In the genomic region with DNA sequence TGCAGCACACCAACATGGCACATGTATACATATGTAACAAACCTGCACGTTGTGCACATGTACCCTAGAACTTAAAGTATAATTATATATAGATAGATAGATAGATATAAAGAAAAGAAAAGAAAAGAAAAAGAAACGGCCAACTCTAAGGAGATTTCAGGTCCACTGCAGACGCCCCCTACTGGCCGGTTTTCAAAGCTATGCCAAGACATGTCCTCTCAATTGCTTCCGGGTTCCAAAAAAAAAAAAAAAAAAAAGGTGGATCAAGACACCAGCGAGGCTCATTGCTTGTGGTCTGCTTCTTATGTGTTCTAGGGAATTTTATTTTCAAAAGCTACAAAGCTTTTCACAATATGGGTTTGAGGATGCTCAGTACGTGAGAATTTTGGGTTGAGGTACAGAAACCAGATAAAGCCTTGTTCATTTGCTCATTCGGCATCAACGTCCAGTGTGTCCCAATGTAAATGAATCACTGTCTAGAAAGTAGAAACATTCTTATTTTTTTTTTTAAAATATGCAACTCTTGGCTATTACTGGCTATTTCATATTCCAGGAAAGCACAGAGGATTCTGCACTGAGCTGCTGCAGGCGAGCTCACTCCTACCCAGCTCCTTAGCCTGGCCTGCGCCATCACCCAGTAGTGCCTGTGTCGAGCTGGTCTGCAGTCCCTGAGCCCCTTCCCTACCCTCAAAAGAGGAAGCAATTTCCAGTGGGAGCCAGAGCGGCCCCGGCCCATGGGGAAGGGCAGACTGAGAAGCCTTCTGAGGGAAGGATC, we compare ENCODE assay signal across 11 cellular contexts.
DNase-seq lines count a peak whose midpoint lies in the region; ATAC-seq and TF ChIP-seq lines count a peak whose summit lies in the region.
"Had no signal": no experiment of that assay in that cellular context is flagged by ENCODE, and none has a peak within 500 bp of the region (broad histone marks: within the 10 kb centered on the region; RNA-seq: fewer than 3 reads in every experiment).

No MANE protein-coding gene starts in this region.

- no peaks in the 10 kb centered on the region for H3K79me2 ChIP-seq in SU-DHL-6 (ENCODE audit: insufficient read depth, low read length)

- H3K27ac Mint-ChIP-seq in activated CD4-positive, alpha-beta memory T cell treated with anti-CD3 and anti-CD28 coated beads, Interleukin-2, amount 10 ng/mL, durations not matched to agents 7 days and 5 days, result no peak overlapping the region

- H3K27ac ChIP-seq in SU-DHL-6 (ENCODE audit: low read depth, low read length), result no peak overlapping the region
- H3K27ac ChIP-seq: thoracic aorta had no signal

- no peaks in the 10 kb centered on the region for H4K20me1 ChIP-seq in SU-DHL-6 (ENCODE audit: low read depth, low read length)

- H3K4me3 Mint-ChIP-seq in activated CD4-positive, alpha-beta memory T cell treated with anti-CD3 and anti-CD28 coated beads, Interleukin-2, amount 10 ng/mL, durations not matched to agents 7 days and 5 days, result no peak overlapping the region

- no peaks in the 10 kb centered on the region for H3K9me2 ChIP-seq in SU-DHL-6 (replicated peaks; ENCODE audit: insufficient read depth, low read length)

- no peak overlapping the region for H3K4me2 ChIP-seq in SU-DHL-6 (ENCODE audit: low read depth, low read length, poor library complexity, severe bottlenecking)

- H3K9me3 ChIP-seq in SU-DHL-6 (ENCODE audit: insufficient read depth, low read length), result no peaks in the 10 kb centered on the region
- H3K9me3 ChIP-seq: thoracic aorta had no signal

- H3F3A ChIP-seq in SU-DHL-6 (ENCODE audit: insufficient read depth), result no peaks in the 10 kb centered on the region

- no peaks in the 10 kb centered on the region for H3K9me3 Mint-ChIP-seq in activated CD4-positive, alpha-beta memory T cell treated with anti-CD3 and anti-CD28 coated beads, Interleukin-2, amount 10 ng/mL, durations not matched to agents 7 days and 5 days

- POLR2A ChIA-PET in BJ (lab: Charles Lee) (no interaction called here), HEK293T (lab: Yijun Ruan, JAX) (no interaction called here)
- POLR2A ChIA-PET in activated CD4-positive, alpha-beta memory T cell treated with anti-CD3 and anti-CD28 coated beads, Interleukin-2, amount 10 ng/mL, durations not matched to agents 7 days and 5 days (lab: Charles Lee), result no interaction called here

- H3K36me3 ChIP-seq in BJ (ENCODE audit: control insufficient read depth, insufficient read depth, low read length) (no peaks in the 10 kb centered on the region), SU-DHL-6 (ENCODE audit: low read length) (no peaks in the 10 kb centered on the region)
- H3K36me3 ChIP-seq: thoracic aorta had no signal

- TF ChIP-seq CTCF in BJ (IDR thresholded peaks at IDR 0.05; ENCODE audit: insufficient read depth, low read depth, low read length) (peak; percentile 42), SU-DHL-6 (IDR thresholded peaks at IDR 0.05; ENCODE audit: insufficient read depth, low read length, poor library complexity, severe bottlenecking) (peak; percentile 46)

- ATAC-seq in GM21529 (IDR thresholded peaks at IDR 0.05; ENCODE audit: unreplicated experiment), result no peak

- H3K9ac ChIP-seq in SU-DHL-6 (ENCODE audit: low read length), result no peak overlapping the region

- CTCF ChIA-PET in BJ (lab: Yijun Ruan, JAX) (interaction anchor here (0.8 to 1.5 kb wide), 4 partner anchors 8 to 642 kb away, joined by 3 to 7 read pairs (median 3); no protein-coding TSS in a partner anchor), HEK293T (lab: Yijun Ruan, JAX) (no interaction called here)
- CTCF ChIA-PET in activated CD4-positive, alpha-beta memory T cell treated with anti-CD3 and anti-CD28 coated beads, Interleukin-2, amount 10 ng/mL, durations not matched to agents 7 days and 5 days (lab: Charles Lee), result interaction anchor here (0.6 to 1.3 kb wide), 4 partner anchors 13 to 645 kb away, joined by 3 to 5 read pairs (median 4); no protein-coding TSS in a partner anchor

- DNase-seq in BJ (ENCODE audit: low read depth), result no peak
- DNase-seq in HEK293T (ENCODE audit: extremely low spot score), result peak; percentile 23
- peak; percentile 22 for DNase-seq in iPS DF 4.7 (ENCODE audit: extremely low read depth, low spot score)
- no peak for DNase-seq in SW480 (ENCODE audit: low spot score)
- no peak for DNase-seq in NCI-H2081 treated with DMSO at 0.1 percent for 48 hours (lab: John Stamatoyannopoulos, UW)
- no peak for DNase-seq in activated CD4-positive, alpha-beta memory T cell treated with anti-CD3 and anti-CD28 coated beads, Interleukin-2, amount 10 ng/mL, durations not matched to agents 7 days and 5 days
- DNase-seq: activated CD4-positive, alpha-beta T cell treated with anti-CD3 and anti-CD28 coated beads for 1 hour; NCI-H1436 had no signal

- H3K4me1 Mint-ChIP-seq in activated CD4-positive, alpha-beta memory T cell treated with anti-CD3 and anti-CD28 coated beads, Interleukin-2, amount 10 ng/mL, durations not matched to agents 7 days and 5 days, result no peaks in the 10 kb centered on the region

- peak overlapping the region; percentile 46 for H2AFZ ChIP-seq in SU-DHL-6 (ENCODE audit: low read depth, low read length, severe bottlenecking)

- no peaks in the 10 kb centered on the region for H3K27me3 Mint-ChIP-seq in activated CD4-positive, alpha-beta memory T cell treated with anti-CD3 and anti-CD28 coated beads, Interleukin-2, amount 10 ng/mL, durations not matched to agents 7 days and 5 days

- no peaks in the 10 kb centered on the region for H3K36me3 Mint-ChIP-seq in activated CD4-positive, alpha-beta memory T cell treated with anti-CD3 and anti-CD28 coated beads, Interleukin-2, amount 10 ng/mL, durations not matched to agents 7 days and 5 days (ENCODE audit: low read depth)

- H3K4me3 ChIP-seq in BJ (ENCODE audit: low read depth, low read length), result no peak overlapping the region
- no peak overlapping the region for H3K4me3 ChIP-seq in SU-DHL-6 (ENCODE audit: insufficient read depth, low read length, poor library complexity, severe bottlenecking)
- H3K4me3 ChIP-seq: thoracic aorta had no signal

- H3K27me3 ChIP-seq in BJ (ENCODE audit: control insufficient read depth, insufficient read depth, low read length) (no peaks in the 10 kb centered on the region), SU-DHL-6 (ENCODE audit: low read length) (no peaks in the 10 kb centered on the region)

TF ChIP-seq in HEK293T, 16 proteins besides CTCF, POLR2A, EP300 and RAD21:
- TF ChIP-seq FOXA1 (IDR thresholded peaks at IDR 0.05) (no peak), ZNF384 (IDR thresholded peaks at IDR 0.05) (peak; percentile 91)

Comparison
In these comparisons a context has a peak if more than half of its experiments do, and no peak if none do; other contexts are left out.
1. DNase-seq: peak in HEK293T (single experiment) and iPS DF 4.7 (single experiment); none in BJ (single experiment), SW480 (single experiment), NCI-H2081 treated with DMSO at 0.1 percent for 48 hours (single experiment) and activated CD4-positive, alpha-beta memory T cell treated with anti-CD3 and anti-CD28 coated beads, Interleukin-2, amount 10 ng/mL, durations not matched to agents 7 days and 5 days (single experiment).